8 cellular contexts compared by ENCODE assay signal in genomic region chr11:18395735-18396504, GRCh38. TPM values are rescaled to one million over a fixed set of nuclear protein-coding genes. Genes with fewer than 3 reads are reported as not detected.
DNase-seq lines count a peak whose midpoint lies in the region; ATAC-seq and TF ChIP-seq lines count a peak whose summit lies in the region.

No MANE protein-coding gene starts in this region.

- DNase-seq in CD4-positive, CD25-positive, alpha-beta regulatory T cell: peak; percentile 92 to 98 (median 97)
- DNase-seq in HK-2 (ENCODE audit: unreplicated experiment) (peak; percentile 91), NCI-H82 treated with DMSO at 0.1 percent for 48 hours (lab: John Stamatoyannopoulos, UW; ENCODE audit: unreplicated experiment) (peak; percentile 94), lower leg skin (ENCODE audit: low spot score in 2 of 2) (peak; percentile 98 to 99)
- peak; percentile 97 for DNase-seq in activated CD4-positive, alpha-beta memory T cell treated with anti-CD3 and anti-CD28 coated beads, Interleukin-2, amount 10 ng/mL, durations not matched to agents 7 days and 5 days
- DNase-seq in stimulated activated CD4-positive, alpha-beta T cell treated with anti-CD3 and anti-CD28 coated beads, Interleukin-4, amount 100 ng/mL, for 4 hours: peak; percentile 89 to 94

- ATAC-seq in CD4-positive, CD25-positive, alpha-beta regulatory T cell (ENCODE audit: low read depth in 2 of 2): peak; percentile 66 to 68
- ATAC-seq in GM19452 (IDR thresholded peaks at IDR 0.05; ENCODE audit: unreplicated experiment): peak; percentile 73

- H3K27ac Mint-ChIP-seq in CD4-positive, CD25-positive, alpha-beta regulatory T cell: peak overlapping the region; percentile 89 to 98 (median 97)
- H3K27ac Mint-ChIP-seq in activated CD4-positive, alpha-beta memory T cell treated with anti-CD3 and anti-CD28 coated beads, Interleukin-2, amount 10 ng/mL, durations not matched to agents 7 days and 5 days: peak overlapping the region; percentile 96

- H3K27me3 Mint-ChIP-seq in CD4-positive, CD25-positive, alpha-beta regulatory T cell: no peaks in the 10 kb centered on the region
- no peaks in the 10 kb centered on the region for H3K27me3 Mint-ChIP-seq in activated CD4-positive, alpha-beta memory T cell treated with anti-CD3 and anti-CD28 coated beads, Interleukin-2, amount 10 ng/mL, durations not matched to agents 7 days and 5 days

- no peaks in the 10 kb centered on the region for H3K9me3 ChIP-seq in CD4-positive, CD25-positive, alpha-beta regulatory T cell (ENCODE audit: control insufficient read depth in 2 of 2, low read length in 2 of 2)
- no peaks in the 10 kb centered on the region for H3K9me3 ChIP-seq in duodenal mucosa (ENCODE audit: control insufficient read depth in 1 of 2, low read length in 2 of 2)

- H3K27me3 ChIP-seq in CD4-positive, CD25-positive, alpha-beta regulatory T cell (ENCODE audit: control insufficient read depth, insufficient read depth, low read length): no peaks in the 10 kb centered on the region
- H3K27me3 ChIP-seq in duodenal mucosa (ENCODE audit: control insufficient read depth in 1 of 2, insufficient read depth in 2 of 2, low read length in 2 of 2): no peaks in the 10 kb centered on the region

- peak overlapping the region; percentile 95 for H3K4me3 ChIP-seq in CD4-positive, CD25-positive, alpha-beta regulatory T cell (ENCODE audit: low read depth, low read length)
- H3K4me3 ChIP-seq in duodenal mucosa (ENCODE audit: low read depth in 1 of 2, low read length in 2 of 2) (peak overlapping the region; percentile 84 to 97), lower leg skin (ENCODE audit: low read depth, poor library complexity, severe bottlenecking) (peak overlapping the region; percentile 96)

- peaks cover 29% of the 10 kb centered on the region for H3K4me1 ChIP-seq in CD4-positive, CD25-positive, alpha-beta regulatory T cell (ENCODE audit: control insufficient read depth, insufficient read depth, low read length, poor library complexity, severe bottlenecking)
- peaks cover 13 to 17% of the 10 kb centered on the region in 2 donors for H3K4me1 ChIP-seq in duodenal mucosa (ENCODE audit: control insufficient read depth in 1 of 2, insufficient read depth in 2 of 2, low read length in 2 of 2)

- peaks cover 42% of the 10 kb centered on the region for H3K36me3 ChIP-seq in CD4-positive, CD25-positive, alpha-beta regulatory T cell (ENCODE audit: control insufficient read depth, insufficient read depth, low read length)
- peaks cover 16 to 35% of the 10 kb centered on the region in 2 donors for H3K36me3 ChIP-seq in duodenal mucosa (ENCODE audit: control insufficient read depth in 1 of 2, insufficient read depth in 2 of 2, low read length in 2 of 2)

- CTCF ChIA-PET in activated CD4-positive, alpha-beta memory T cell treated with anti-CD3 and anti-CD28 coated beads, Interleukin-2, amount 10 ng/mL, durations not matched to agents 7 days and 5 days (lab: Charles Lee): interaction anchor here (0.6 to 5.0 kb wide), 11 partner anchors 9 to 290 kb away, joined by 3 to 42 read pairs (median 6); partner anchors contain the start of genes GTF2H1, HPS5 and SAAL1

- WGBS in lower leg skin, 2 donors: 0 to 1% methylated on average over 43 to 46 of the region's 46 CpGs

- no peaks in the 10 kb centered on the region for H3K9me3 Mint-ChIP-seq in CD4-positive, CD25-positive, alpha-beta regulatory T cell
- H3K9me3 Mint-ChIP-seq in activated CD4-positive, alpha-beta memory T cell treated with anti-CD3 and anti-CD28 coated beads, Interleukin-2, amount 10 ng/mL, durations not matched to agents 7 days and 5 days: no peaks in the 10 kb centered on the region

- TF ChIP-seq CTCF in lower leg skin (IDR thresholded peaks at IDR 0.05): no peak

- peak overlapping the region; percentile 89 for H3K27ac ChIP-seq in CD4-positive, CD25-positive, alpha-beta regulatory T cell (ENCODE audit: insufficient read depth, low read length, poor library complexity, severe bottlenecking)
- peak overlapping the region; percentile 97 for H3K27ac ChIP-seq in duodenal mucosa (ENCODE audit: low read depth, low read length)

- H3K36me3 Mint-ChIP-seq in CD4-positive, CD25-positive, alpha-beta regulatory T cell: peaks cover 28% of the 10 kb centered on the region
- peaks cover 64% of the 10 kb centered on the region for H3K36me3 Mint-ChIP-seq in activated CD4-positive, alpha-beta memory T cell treated with anti-CD3 and anti-CD28 coated beads, Interleukin-2, amount 10 ng/mL, durations not matched to agents 7 days and 5 days (ENCODE audit: low read depth)

- H3K4me1 Mint-ChIP-seq in CD4-positive, CD25-positive, alpha-beta regulatory T cell: peaks cover 16 to 43% (median 31%) of the 10 kb centered on the region in 4 donors
- H3K4me1 Mint-ChIP-seq in activated CD4-positive, alpha-beta memory T cell treated with anti-CD3 and anti-CD28 coated beads, Interleukin-2, amount 10 ng/mL, durations not matched to agents 7 days and 5 days: peaks cover 61% of the 10 kb centered on the region

- TF ChIP-seq POLR2A in lower leg skin (IDR thresholded peaks at IDR 0.05): no peak

- POLR2A ChIA-PET in activated CD4-positive, alpha-beta memory T cell treated with anti-CD3 and anti-CD28 coated beads, Interleukin-2, amount 10 ng/mL, durations not matched to agents 7 days and 5 days (lab: Charles Lee): interaction anchor here (0.7 to 7.3 kb wide), 32 partner anchors 9 to 845 kb away, joined by 3 to 328 read pairs (median 6); partner anchors contain the start of genes E2F8, GTF2H1, HPS5 and SAAL1

- intact Hi-C loops in lower leg skin (cut with DNase I; ENCODE audit: low total_unique reads): loop anchor here (10.0 kb wide), 1 partner anchor 71 kb away; the partner anchor contains the start of genes GTF2H1 and HPS5

- H3K9ac ChIP-seq in duodenal mucosa (ENCODE audit: low read depth in 1 of 2, low read length in 2 of 2): peak overlapping the region; percentile 84 to 95

- H3K4me3 Mint-ChIP-seq in CD4-positive, CD25-positive, alpha-beta regulatory T cell: peak overlapping the region; percentile 95 to 99 (median 98)
- peak overlapping the region; percentile 99 for H3K4me3 Mint-ChIP-seq in activated CD4-positive, alpha-beta memory T cell treated with anti-CD3 and anti-CD28 coated beads, Interleukin-2, amount 10 ng/mL, durations not matched to agents 7 days and 5 days

RNA-seq across cellular contexts. Expression of gene LDHA, which starts 1.6 kb away (rescaled TPM):
- total RNA-seq in CD4-positive, CD25-positive, alpha-beta regulatory T cell: 234 TPM
- 100 to 1,000 TPM; 361 to 569 (median 446) TPM for polyA plus RNA-seq in CD4-positive, CD25-positive, alpha-beta regulatory T cell
- 100 to 1,000 TPM; 949 to 971 TPM for total RNA-seq in activated CD4-positive, alpha-beta memory T cell treated with anti-CD3 and anti-CD28 coated beads, Interleukin-2, amount 10 ng/mL, durations not matched to agents 7 days and 5 days
- 100 to 1,000 TPM; 488 to 761 (median 562) TPM for total RNA-seq in lower leg skin

RNA-seq across cellular contexts. Expression of gene LDHC, which starts 16.2 kb away (rescaled TPM):
- not detected for total RNA-seq in CD4-positive, CD25-positive, alpha-beta regulatory T cell
- 1 to 10 TPM in 1 of 4 donors, not detected in 3; 3.1 TPM for polyA plus RNA-seq in CD4-positive, CD25-positive, alpha-beta regulatory T cell
- not detected for total RNA-seq in activated CD4-positive, alpha-beta memory T cell treated with anti-CD3 and anti-CD28 coated beads, Interleukin-2, amount 10 ng/mL, durations not matched to agents 7 days and 5 days
- total RNA-seq in lower leg skin: not detected

RNA-seq across cellular contexts. Expression of gene LDHAL6A, which starts 59.7 kb away (rescaled TPM):
- total RNA-seq in CD4-positive, CD25-positive, alpha-beta regulatory T cell: not detected
- polyA plus RNA-seq in CD4-positive, CD25-positive, alpha-beta regulatory T cell: under 1 TPM in 1 of 4 donors, not detected in 3; 0.08 TPM
- not detected for total RNA-seq in activated CD4-positive, alpha-beta memory T cell treated with anti-CD3 and anti-CD28 coated beads, Interleukin-2, amount 10 ng/mL, durations not matched to agents 7 days and 5 days
- not detected for total RNA-seq in lower leg skin

Comparison
In these comparisons a context has a peak if more than half of its experiments do, and no peak if none do; other contexts are left out.
1. Peak in every context shown above with its lines: DNase-seq, ATAC-seq, H3K4me3 ChIP-seq and H3K27ac ChIP-seq.